ENCODE assay signal across 15 cellular contexts in genomic region chr4:119525005-119525749, GRCh38.
DNase-seq lines count a peak whose midpoint lies in the region; ATAC-seq and TF ChIP-seq lines count a peak whose summit lies in the region.
"Had no signal": no experiment of that assay in that cellular context is flagged by ENCODE, and none has a peak within 500 bp of the region (broad histone marks: within the 10 kb centered on the region; RNA-seq: fewer than 3 reads in every experiment).

No MANE protein-coding gene starts in this region.

- CTCF ChIA-PET in CD4-positive, alpha-beta memory T cell (lab: Charles Lee; ENCODE audit: partially characterized antibody): no interaction called here

- no peaks in the 10 kb centered on the region for H3K9me3 Mint-ChIP-seq in mesothelial cell of epicardium
- no peaks in the 10 kb centered on the region for H3K9me3 Mint-ChIP-seq in CD4-positive, alpha-beta memory T cell
- H3K9me3 Mint-ChIP-seq: activated naive CD4-positive, alpha-beta T cell treated with anti-CD3 and anti-CD28 coated beads, Interleukin-2, amount 50 U/mL, for 72 hours; CD8-positive, alpha-beta memory T cell had no signal

- WGBS in esophagus muscularis mucosa: 25% methylated on average over 5 of the region's 5 CpGs

- no peaks in the 10 kb centered on the region for H3K27me3 ChIP-seq in esophagus muscularis mucosa
- no peaks in the 10 kb centered on the region for H3K27me3 ChIP-seq in CD4-positive, alpha-beta memory T cell (ENCODE audit: insufficient read depth, low read length)
- H3K27me3 ChIP-seq: heart right ventricle had no signal

- peaks cover 4% of the 10 kb centered on the region for H3K4me1 Mint-ChIP-seq in mesothelial cell of epicardium
- peaks cover 0 to 2% (median 0%) of the 10 kb centered on the region in 4 donors for H3K4me1 Mint-ChIP-seq in CD4-positive, alpha-beta memory T cell
- H3K4me1 Mint-ChIP-seq: CD8-positive, alpha-beta memory T cell had no signal

- no peaks in the 10 kb centered on the region for H3K9me3 ChIP-seq in esophagus muscularis mucosa
- H3K9me3 ChIP-seq in CD4-positive, alpha-beta memory T cell (ENCODE audit: control insufficient read depth in 1 of 2, low read length in 2 of 2): no peaks in the 10 kb centered on the region
- H3K9me3 ChIP-seq: heart right ventricle had no signal

- in situ Hi-C loops in KBM-7 (cut with MboI; ENCODE audit: low pct_unique_long_range_greater_than_20kb, low sequenced_read_pairs): no loop called here

- H3K4me3 ChIP-seq in AG09309 (ENCODE audit: control insufficient read depth, low read depth, low read length) (peak overlapping the region; percentile 21), esophagus muscularis mucosa (no peak overlapping the region)
- no peak overlapping the region for H3K4me3 ChIP-seq in CD4-positive, alpha-beta memory T cell (ENCODE audit: low read length in 2 of 2)
- H3K4me3 ChIP-seq: heart right ventricle had no signal

- TF ChIP-seq EP300 in esophagus muscularis mucosa (IDR thresholded peaks at IDR 0.05): no peak

- H3K4me1 ChIP-seq in esophagus muscularis mucosa: peaks cover 14 to 81% (median 65%) of the 10 kb centered on the region in 4 donors
- H3K4me1 ChIP-seq in CD4-positive, alpha-beta memory T cell (ENCODE audit: insufficient read depth, low read length): no peaks in the 10 kb centered on the region

- no peak for DNase-seq in AG09309 (ENCODE audit: low read depth)
- DNase-seq in RPMI7951 (ENCODE audit: low read depth): peak; percentile 61
- DNase-seq in esophagus muscularis mucosa (ENCODE audit: extremely low spot score): no peak
- no peak for DNase-seq in omental fat pad (ENCODE audit: low spot score)
- no peak for DNase-seq in KBM-7
- no peak for DNase-seq in mesothelial cell of epicardium (ENCODE audit: low spot score in 2 of 2, unreplicated experiment in 2 of 2)
- no peak for DNase-seq in CD4-positive, alpha-beta memory T cell
- no peak for DNase-seq in middle frontal gyrus (ENCODE audit: extremely low spot score, low spot score)
- DNase-seq: activated CD4-positive, alpha-beta T cell treated with anti-CD3 and anti-CD28 coated beads for 4 hours; CD8-positive, alpha-beta memory T cell; heart right ventricle; Right ventricle myocardium superior; stimulated activated CD4-positive, alpha-beta T cell treated with anti-CD3 and anti-CD28 coated beads, Interleukin-15, amount 100 ng/mL, for 24 hours; stimulated activated naive CD4-positive, alpha-beta T cell treated with Interleukin-2 at 50 U/mL for 16 hours had no signal

- peak overlapping the region; percentile 61 to 78 (median 66) for H3K27ac ChIP-seq in esophagus muscularis mucosa (replicated peaks in 1 of 4)
- no peak overlapping the region for H3K27ac ChIP-seq in CD4-positive, alpha-beta memory T cell (ENCODE audit: low read depth, low read length)

- POLR2A ChIA-PET in CD4-positive, alpha-beta memory T cell (lab: Charles Lee; ENCODE audit: partially characterized antibody): no interaction called here

- no peak for TF ChIP-seq POLR2A in esophagus muscularis mucosa (IDR thresholded peaks at IDR 0.05; ENCODE audit: low read depth)

- peaks cover 21% of the 10 kb centered on the region for H3K36me3 Mint-ChIP-seq in mesothelial cell of epicardium
- H3K36me3 Mint-ChIP-seq in CD4-positive, alpha-beta memory T cell: peaks cover 19 to 25% of the 10 kb centered on the region in 2 donors
- H3K36me3 Mint-ChIP-seq: activated naive CD4-positive, alpha-beta T cell treated with anti-CD3 and anti-CD28 coated beads, Interleukin-2, amount 50 U/mL, for 72 hours had no signal

- TF ChIP-seq CTCF in AG09309 (IDR thresholded peaks at IDR 0.05; ENCODE audit: control insufficient read depth, insufficient read depth, low read depth, low read length, missing control alignments): no peak
- no peak for TF ChIP-seq CTCF in esophagus muscularis mucosa (IDR thresholded peaks at IDR 0.05)
- TF ChIP-seq CTCF in omental fat pad (IDR thresholded peaks at IDR 0.05): no peak
- TF ChIP-seq CTCF in mesothelial cell of epicardium (IDR thresholded peaks at IDR 0.05; ENCODE audit: unreplicated experiment): no peak

- H3K4me3 Mint-ChIP-seq in mesothelial cell of epicardium: no peak overlapping the region
- peak overlapping the region in 1 of 8 donors; percentile 23 for H3K4me3 Mint-ChIP-seq in CD4-positive, alpha-beta memory T cell
- H3K4me3 Mint-ChIP-seq: CD8-positive, alpha-beta memory T cell had no signal

- H3K36me3 ChIP-seq in esophagus muscularis mucosa: peaks cover 0 to 26% (median 11%) of the 10 kb centered on the region in 4 donors
- H3K36me3 ChIP-seq in CD4-positive, alpha-beta memory T cell (ENCODE audit: insufficient read depth, low read length): no peaks in the 10 kb centered on the region

- no peak overlapping the region for H3K27ac Mint-ChIP-seq in mesothelial cell of epicardium
- no peak overlapping the region for H3K27ac Mint-ChIP-seq in CD4-positive, alpha-beta memory T cell
- H3K27ac Mint-ChIP-seq: activated naive CD4-positive, alpha-beta T cell treated with anti-CD3 and anti-CD28 coated beads, Interleukin-2, amount 50 U/mL, for 72 hours had no signal

- ATAC-seq in omental fat pad (ENCODE audit: low FRiP score): peak; percentile 39
- ATAC-seq: activated naive CD4-positive, alpha-beta T cell treated with anti-CD3 and anti-CD28 coated beads, Interleukin-2, amount 50 U/mL, for 72 hours had no signal

- intact Hi-C loops in esophagus muscularis mucosa (cut with DNase I): no loop called here
- intact Hi-C loops in CD4-positive, alpha-beta memory T cell (cut with micrococcal nuclease): no loop called here

- H3K27me3 Mint-ChIP-seq in mesothelial cell of epicardium (ENCODE audit: low read depth): no peaks in the 10 kb centered on the region
- H3K27me3 Mint-ChIP-seq in CD4-positive, alpha-beta memory T cell: no peaks in the 10 kb centered on the region
- H3K27me3 Mint-ChIP-seq: CD8-positive, alpha-beta memory T cell had no signal
